ENCODE assay signal across 8 cellular contexts in genomic region chr2:87542599-87543174, GRCh38.
DNase-seq lines count a peak whose midpoint lies in the region; ATAC-seq and TF ChIP-seq lines count a peak whose summit lies in the region.
"Not testable (repeated sequence)": the region's sequence is repeated elsewhere in the genome, so short reads cannot be mapped to it uniquely, and the experiment has no call there.

No MANE protein-coding gene starts in this region.

- ATAC-seq in stimulated activated naive B cell treated with anti-CD40 and anti-IgM and Interleukin-4, amounts not matched to agents 10 μg/mL and 1 μg/mL and 100 μg/mL, for 72 hours (replicated peaks), result peak; percentile 39 to 74

- TF ChIP-seq CTCF in epithelial cell of esophagus (IDR thresholded peaks at IDR 0.05; ENCODE audit: insufficient read depth, low read depth, low read length, missing control alignments); progenitor cell of endocrine pancreas (IDR thresholded peaks at IDR 0.05; ENCODE audit: unreplicated experiment): not testable (repeated sequence)

- not testable (repeated sequence) for H3K4me3 ChIP-seq in epithelial cell of esophagus (ENCODE audit: low read length)

- peak overlapping the region; percentile 35 for H3K4me3 Mint-ChIP-seq in activated naive CD4-positive, alpha-beta T cell treated with anti-CD3 and anti-CD28 coated beads, Interleukin-2, amount 10 ng/mL, durations not matched to agents 7 days and 5 days
- H3K4me3 Mint-ChIP-seq in progenitor cell of endocrine pancreas (ENCODE audit: low read depth), result peak overlapping the region; percentile 41
- peak overlapping the region in 1 of 2 donors; percentile 30 for H3K4me3 Mint-ChIP-seq in stimulated activated naive B cell treated with anti-CD40 and anti-IgM and Interleukin-4, amounts not matched to agents 10 μg/mL and 1 μg/mL and 100 μg/mL, for 72 hours

- DNase-seq in Caki2 (ENCODE audit: low read depth), result peak; percentile 27
- peak; percentile 72 for DNase-seq in NCI-H226
- DNase-seq in activated CD4-positive, alpha-beta T cell treated with anti-CD3 and anti-CD28 coated beads, Interleukin-2, amount 50 U/mL, for 48 hours, result peak; percentile 49 to 71
- DNase-seq in activated naive CD4-positive, alpha-beta T cell treated with anti-CD3 and anti-CD28 coated beads, Interleukin-2, amount 10 ng/mL, durations not matched to agents 7 days and 5 days, result peak; percentile 44
- peak; percentile 28 for DNase-seq in epithelial cell of esophagus (ENCODE audit: low read depth)
- DNase-seq in left kidney (ENCODE audit: low read depth, low spot score), result peak; percentile 63
- not testable (repeated sequence) for DNase-seq in progenitor cell of endocrine pancreas (ENCODE audit: low spot score, unreplicated experiment); stimulated activated naive B cell treated with anti-CD40 and anti-IgM and Interleukin-4, amounts not matched to agents 10 μg/mL and 1 μg/mL and 100 μg/mL, for 72 hours

- CTCF ChIA-PET in activated naive CD4-positive, alpha-beta T cell treated with anti-CD3 and anti-CD28 coated beads, Interleukin-2, amount 10 ng/mL, durations not matched to agents 7 days and 5 days (lab: Charles Lee), result not testable (repeated sequence)

- H3K27me3 Mint-ChIP-seq in activated naive CD4-positive, alpha-beta T cell treated with anti-CD3 and anti-CD28 coated beads, Interleukin-2, amount 10 ng/mL, durations not matched to agents 7 days and 5 days; progenitor cell of endocrine pancreas; stimulated activated naive B cell treated with anti-CD40 and anti-IgM and Interleukin-4, amounts not matched to agents 10 μg/mL and 1 μg/mL and 100 μg/mL, for 72 hours: not testable (repeated sequence)

- not testable (repeated sequence) for H3K4me1 Mint-ChIP-seq in activated naive CD4-positive, alpha-beta T cell treated with anti-CD3 and anti-CD28 coated beads, Interleukin-2, amount 10 ng/mL, durations not matched to agents 7 days and 5 days; progenitor cell of endocrine pancreas (ENCODE audit: low read depth); stimulated activated naive B cell treated with anti-CD40 and anti-IgM and Interleukin-4, amounts not matched to agents 10 μg/mL and 1 μg/mL and 100 μg/mL, for 72 hours

- in situ Hi-C loops in Caki2 (cut with HindIII; ENCODE audit: low pct_unique_long_range_greater_than_20kb, low sequenced_read_pairs), result not testable (repeated sequence)

- H3K27ac Mint-ChIP-seq in activated naive CD4-positive, alpha-beta T cell treated with anti-CD3 and anti-CD28 coated beads, Interleukin-2, amount 10 ng/mL, durations not matched to agents 7 days and 5 days, result peak overlapping the region; percentile 88
- H3K27ac Mint-ChIP-seq in progenitor cell of endocrine pancreas, result peak overlapping the region; percentile 83
- H3K27ac Mint-ChIP-seq in stimulated activated naive B cell treated with anti-CD40 and anti-IgM and Interleukin-4, amounts not matched to agents 10 μg/mL and 1 μg/mL and 100 μg/mL, for 72 hours, result peak overlapping the region; percentile 67

- not testable (repeated sequence) for H3K9me3 Mint-ChIP-seq in activated naive CD4-positive, alpha-beta T cell treated with anti-CD3 and anti-CD28 coated beads, Interleukin-2, amount 10 ng/mL, durations not matched to agents 7 days and 5 days; progenitor cell of endocrine pancreas (ENCODE audit: low read depth); stimulated activated naive B cell treated with anti-CD40 and anti-IgM and Interleukin-4, amounts not matched to agents 10 μg/mL and 1 μg/mL and 100 μg/mL, for 72 hours

- not testable (repeated sequence) for H3K36me3 Mint-ChIP-seq in activated naive CD4-positive, alpha-beta T cell treated with anti-CD3 and anti-CD28 coated beads, Interleukin-2, amount 10 ng/mL, durations not matched to agents 7 days and 5 days; progenitor cell of endocrine pancreas (ENCODE audit: insufficient read depth); stimulated activated naive B cell treated with anti-CD40 and anti-IgM and Interleukin-4, amounts not matched to agents 10 μg/mL and 1 μg/mL and 100 μg/mL, for 72 hours
